ENCODE assay signal across 1 cellular context in genomic region chr17:38864636-38865398, GRCh38.
TF ChIP-seq lines count a peak whose summit lies in the region.

No MANE protein-coding gene starts in this region.

TF ChIP-seq in HepG2, 621 proteins besides CTCF, POLR2A, EP300 and RAD21 (continued from another document and continues in another):
- no peak for TF ChIP-seq DBP (CRISPR knock-in tag; IDR thresholded peaks at IDR 0.05; ENCODE audit: not compliant biosample characterization)
- no peak for TF ChIP-seq CSRNP2 (CRISPR knock-in tag; conservative IDR thresholded peaks at IDR 0.05; ENCODE audit: low read depth)
- no peak for TF ChIP-seq ONECUT2 (CRISPR knock-in tag; IDR thresholded peaks at IDR 0.05)
- TF ChIP-seq ZNF317 (CRISPR knock-in tag; IDR thresholded peaks at IDR 0.05), result no peak
- peak; percentile 42; the same call in 1 of the 2 replicates for TF ChIP-seq SALL1 (CRISPR knock-in tag; IDR thresholded peaks at IDR 0.05)
- no peak for TF ChIP-seq AGO1 (IDR thresholded peaks at IDR 0.05; ENCODE audit: low read depth, low read length, poor library complexity, severe bottlenecking)
- TF ChIP-seq MLX (CRISPR knock-in tag; IDR thresholded peaks at IDR 0.05), result no peak
- TF ChIP-seq ZNF850 (CRISPR knock-in tag; conservative IDR thresholded peaks at IDR 0.05), result no peak
- TF ChIP-seq PTBP1 (IDR thresholded peaks at IDR 0.05; ENCODE audit: low read depth, low read length, poor library complexity, severe bottlenecking), result no peak
- TF ChIP-seq ZNF142 (CRISPR knock-in tag; IDR thresholded peaks at IDR 0.05), result no peak
- TF ChIP-seq ADNP (CRISPR knock-in tag; IDR thresholded peaks at IDR 0.05), result no peak
- peak; percentile 73 for TF ChIP-seq STAG1 (CRISPR knock-in tag; IDR thresholded peaks at IDR 0.05)
- peak; percentile 18; the same call in 1 of the 2 replicates for TF ChIP-seq ZMYM3 (CRISPR knock-in tag; IDR thresholded peaks at IDR 0.05)
- TF ChIP-seq ZNF784 (CRISPR knock-in tag; IDR thresholded peaks at IDR 0.05; ENCODE audit: borderline replicate concordance), result no peak
- TF ChIP-seq ZNF225 (CRISPR knock-in tag; IDR thresholded peaks at IDR 0.05), result no peak
- no peak for TF ChIP-seq HBP1 (CRISPR knock-in tag; IDR thresholded peaks at IDR 0.05; ENCODE audit: low read depth)
- TF ChIP-seq KIAA2018 (CRISPR knock-in tag; IDR thresholded peaks at IDR 0.05; ENCODE audit: borderline replicate concordance), result no peak
- TF ChIP-seq RFXAP (CRISPR knock-in tag; IDR thresholded peaks at IDR 0.05; ENCODE audit: borderline replicate concordance), result no peak
- no peak for TF ChIP-seq ZNF24 (IDR thresholded peaks at IDR 0.05)
- TF ChIP-seq BRD4 (CRISPR knock-in tag; IDR thresholded peaks at IDR 0.05), result no peak
- no peak for TF ChIP-seq ZEB1 (IDR thresholded peaks at IDR 0.05; ENCODE audit: insufficient replicate concordance, low read depth)
- TF ChIP-seq RCOR2 (CRISPR knock-in tag; IDR thresholded peaks at IDR 0.05), result 0 out of 2 replicates have a peak, but pooled peaks have one; percentile 7
- peak; percentile 38; the same call in 1 of the 2 replicates for TF ChIP-seq REPIN1 (CRISPR knock-in tag; IDR thresholded peaks at IDR 0.05; ENCODE audit: borderline replicate concordance, low read depth)
- TF ChIP-seq MYC (CRISPR knock-in tag; IDR thresholded peaks at IDR 0.05; ENCODE audit: borderline replicate concordance), result no peak
- TF ChIP-seq ZNF547 (CRISPR knock-in tag; IDR thresholded peaks at IDR 0.05), result no peak
- TF ChIP-seq ZNF44 (CRISPR knock-in tag; IDR thresholded peaks at IDR 0.05), result no peak
- no peak for TF ChIP-seq CHD2 (IDR thresholded peaks at IDR 0.05; ENCODE audit: low read depth, low read length)
- no peak for TF ChIP-seq NFIC (IDR thresholded peaks at IDR 0.05; ENCODE audit: low read length)
- no peak for TF ChIP-seq AHR (CRISPR knock-in tag; IDR thresholded peaks at IDR 0.05)
- TF ChIP-seq ZNF576 (CRISPR knock-in tag; IDR thresholded peaks at IDR 0.05), result no peak
- TF ChIP-seq ZNF83 (CRISPR knock-in tag; IDR thresholded peaks at IDR 0.05; ENCODE audit: borderline replicate concordance), result no peak
- TF ChIP-seq THAP11 (CRISPR knock-in tag; IDR thresholded peaks at IDR 0.05), result no peak
- peak; percentile 68; the same call in 1 of the 2 replicates for TF ChIP-seq ELF3 (CRISPR knock-in tag; IDR thresholded peaks at IDR 0.05)
- TF ChIP-seq SP5 (CRISPR knock-in tag; IDR thresholded peaks at IDR 0.05; ENCODE audit: borderline replicate concordance, low read depth), result no peak
- TF ChIP-seq GPBP1L1 (CRISPR knock-in tag; IDR thresholded peaks at IDR 0.05), result no peak
- no peak for TF ChIP-seq ZFAT (CRISPR knock-in tag; conservative IDR thresholded peaks at IDR 0.05)
- TF ChIP-seq ZNF704 (CRISPR knock-in tag; IDR thresholded peaks at IDR 0.05; ENCODE audit: borderline replicate concordance), result no peak
- no peak for TF ChIP-seq ZNF883 (CRISPR knock-in tag; IDR thresholded peaks at IDR 0.05; ENCODE audit: not compliant biosample characterization)
- TF ChIP-seq ERF (CRISPR knock-in tag; IDR thresholded peaks at IDR 0.05), result no peak
- no peak for TF ChIP-seq MAFG (CRISPR knock-in tag; IDR thresholded peaks at IDR 0.05)
